25 cellular contexts compared by ENCODE assay signal in the genomic region with DNA sequence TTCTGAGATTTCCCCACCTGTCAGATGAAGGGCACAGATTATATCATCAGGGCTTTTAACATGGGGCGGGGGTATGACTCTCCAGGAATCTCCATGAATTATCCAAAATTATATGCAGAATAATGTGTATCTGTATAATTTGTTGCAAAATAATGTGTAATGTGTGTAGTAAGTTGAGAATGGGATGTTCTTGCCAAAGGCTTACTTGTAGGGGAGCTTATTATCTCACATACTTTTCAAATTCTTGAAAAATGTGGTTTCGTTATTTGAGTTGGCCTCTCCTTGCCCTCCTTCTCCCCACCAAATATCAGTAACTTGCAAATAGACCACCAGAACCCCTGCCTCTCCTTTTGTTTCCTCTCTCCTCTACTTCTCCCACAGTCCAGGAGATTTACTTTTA.
"Had no signal": no experiment of that assay in that cellular context is flagged by ENCODE, and none has a peak within 500 bp of the region (broad histone marks: within the 10 kb centered on the region; RNA-seq: fewer than 3 reads in every experiment).

No MANE protein-coding gene starts in this region.

- H3K4me3 ChIP-seq: adrenal gland, body of pancreas, MG63 had no signal

- DNase-seq: activated CD4-positive, alpha-beta memory T cell treated with anti-CD3 and anti-CD28 coated beads, Interleukin-2, amount 10 ng/mL, durations not matched to agents 7 days and 5 days; activated CD4-positive, alpha-beta T cell treated with anti-CD3 and anti-CD28 coated beads, Interleukin-2, amount 50 U/mL, for 1 hour; activated CD4-positive, CD25-positive, alpha-beta regulatory T cell; activated gamma-delta T cell treated with Interleukin-2 at 50 U/mL for 16 hours; activated naive CD4-positive, alpha-beta T cell treated with anti-CD3 and anti-CD28 coated beads, Interleukin-2, amount 10 ng/mL, durations not matched to agents 7 days and 5 days; activated naive CD8-positive, alpha-beta T cell treated with anti-CD3 and anti-CD28 coated beads for 36 hours; activated T-cell treated with anti-CD3 and anti-CD28 coated beads for 4 hours; activated T-cell treated with anti-CD3 and anti-CD28 coated beads, Interleukin-2, amount 50 U/mL, for 48 hours; adrenal gland; aorta; body of pancreas; MG63; MV-4-11; NCI-H1092 treated with DMSO at 0.1 percent for 48 hours; NCI-H1417 treated with DMSO at 0.1 percent for 48 hours; NCI-H1694; NCI-H2029; NCI-H2107; NCI-H510A treated with DMSO at 0.1 percent for 48 hours; PC-3; SIG-M5; T-helper 1 cell had no signal

- H3K4me3 Mint-ChIP-seq: activated CD4-positive, alpha-beta memory T cell treated with anti-CD3 and anti-CD28 coated beads, Interleukin-2, amount 10 ng/mL, durations not matched to agents 7 days and 5 days; activated naive CD4-positive, alpha-beta T cell treated with anti-CD3 and anti-CD28 coated beads, Interleukin-2, amount 10 ng/mL, durations not matched to agents 7 days and 5 days; activated naive CD8-positive, alpha-beta T cell treated with anti-CD3 and anti-CD28 coated beads for 36 hours; activated T-helper 17 cell treated with anti-CD3 and anti-CD28 coated beads, Interleukin-2, amount 50 U/mL, for 72 hours; central memory CD8-positive, alpha-beta T cell had no signal

- H3K27me3 ChIP-seq: adrenal gland, body of pancreas, MG63 had no signal

- H3K27ac Mint-ChIP-seq: activated CD4-positive, alpha-beta memory T cell treated with anti-CD3 and anti-CD28 coated beads, Interleukin-2, amount 10 ng/mL, durations not matched to agents 7 days and 5 days; activated naive CD4-positive, alpha-beta T cell treated with anti-CD3 and anti-CD28 coated beads, Interleukin-2, amount 10 ng/mL, durations not matched to agents 7 days and 5 days; activated naive CD8-positive, alpha-beta T cell treated with anti-CD3 and anti-CD28 coated beads for 36 hours; activated T-helper 17 cell treated with anti-CD3 and anti-CD28 coated beads, Interleukin-2, amount 50 U/mL, for 72 hours had no signal

- ATAC-seq: activated T-helper 17 cell treated with anti-CD3 and anti-CD28 coated beads, Interleukin-2, amount 50 U/mL, for 72 hours; body of pancreas; PC-3 had no signal

- H3K27me3 Mint-ChIP-seq: activated CD4-positive, alpha-beta memory T cell treated with anti-CD3 and anti-CD28 coated beads, Interleukin-2, amount 10 ng/mL, durations not matched to agents 7 days and 5 days; activated naive CD4-positive, alpha-beta T cell treated with anti-CD3 and anti-CD28 coated beads, Interleukin-2, amount 10 ng/mL, durations not matched to agents 7 days and 5 days; activated naive CD8-positive, alpha-beta T cell treated with anti-CD3 and anti-CD28 coated beads for 36 hours; activated T-helper 17 cell treated with anti-CD3 and anti-CD28 coated beads, Interleukin-2, amount 50 U/mL, for 72 hours; central memory CD8-positive, alpha-beta T cell had no signal

- H3K36me3 ChIP-seq: adrenal gland had no signal

- FAIRE-seq: bronchial epithelial cell had no signal

- H3K9me3 Mint-ChIP-seq: activated CD4-positive, alpha-beta memory T cell treated with anti-CD3 and anti-CD28 coated beads, Interleukin-2, amount 10 ng/mL, durations not matched to agents 7 days and 5 days; activated naive CD4-positive, alpha-beta T cell treated with anti-CD3 and anti-CD28 coated beads, Interleukin-2, amount 10 ng/mL, durations not matched to agents 7 days and 5 days; activated naive CD8-positive, alpha-beta T cell treated with anti-CD3 and anti-CD28 coated beads for 36 hours; activated T-helper 17 cell treated with anti-CD3 and anti-CD28 coated beads, Interleukin-2, amount 50 U/mL, for 72 hours; central memory CD8-positive, alpha-beta T cell had no signal

- H3K4me1 Mint-ChIP-seq: activated CD4-positive, alpha-beta memory T cell treated with anti-CD3 and anti-CD28 coated beads, Interleukin-2, amount 10 ng/mL, durations not matched to agents 7 days and 5 days; activated naive CD4-positive, alpha-beta T cell treated with anti-CD3 and anti-CD28 coated beads, Interleukin-2, amount 10 ng/mL, durations not matched to agents 7 days and 5 days had no signal
